Comparison of ENCODE assay signal across 14 cellular contexts in genomic region chr1:32647308-32648134, GRCh38. TPM values are rescaled to one million over a fixed set of nuclear protein-coding genes. Genes with fewer than 3 reads are reported as not detected.
A peak's percentile ranks its signal among the peaks of the same experiment; 100 is the strongest.
DNase-seq lines count a peak whose midpoint lies in the region; ATAC-seq and TF ChIP-seq lines count a peak whose summit lies in the region.
"Had no signal": no experiment of that assay in that cellular context is flagged by ENCODE, and none has a peak within 500 bp of the region (broad histone marks: within the 10 kb centered on the region; RNA-seq: fewer than 3 reads in every experiment).

No MANE protein-coding gene starts in this region.

- H3K27me3 Mint-ChIP-seq in T-cell = no peaks in the 10 kb centered on the region
- H3K27me3 Mint-ChIP-seq in endodermal cell (ENCODE audit: insufficient read depth) = no peaks in the 10 kb centered on the region
- H3K27me3 Mint-ChIP-seq in stimulated activated memory B cell treated with anti-CD40 and anti-IgM and Interleukin-4, amounts not matched to agents 10 μg/mL and 1 μg/mL and 100 μg/mL, for 72 hours = no peaks in the 10 kb centered on the region
- H3K27me3 Mint-ChIP-seq in progenitor cell of endocrine pancreas = no peaks in the 10 kb centered on the region

- H3K9ac ChIP-seq in endodermal cell (ENCODE audit: extremely low read depth, low read length, poor library complexity, severe bottlenecking) = no peak overlapping the region

- H3K36me3 Mint-ChIP-seq in T-cell (peaks cover 7% of the 10 kb centered on the region), endodermal cell (ENCODE audit: low read depth) (peaks cover 40% of the 10 kb centered on the region), progenitor cell of endocrine pancreas (ENCODE audit: insufficient read depth) (no peaks in the 10 kb centered on the region)
- H3K36me3 Mint-ChIP-seq in stimulated activated memory B cell treated with anti-CD40 and anti-IgM and Interleukin-4, amounts not matched to agents 10 μg/mL and 1 μg/mL and 100 μg/mL, for 72 hours = peaks cover 8% of the 10 kb centered on the region

- H3K27me3 ChIP-seq in endodermal cell (ENCODE audit: control insufficient read depth, insufficient read depth, low read length, poor library complexity, severe bottlenecking) = no peaks in the 10 kb centered on the region
- H3K27me3 ChIP-seq: breast epithelium, ovary had no signal

- TF ChIP-seq CTCF in endodermal cell (conservative IDR thresholded peaks at IDR 0.05) = no peak
- no peak for TF ChIP-seq CTCF in progenitor cell of endocrine pancreas (IDR thresholded peaks at IDR 0.05; ENCODE audit: unreplicated experiment)

- POLR2A ChIA-PET in T-cell (lab: Charles Lee) = interaction anchor here in 1 of 2 donors (0.5 kb wide), 1 partner anchor 334 kb away, joined by 3 read pairs; no protein-coding TSS in a partner anchor

- peaks cover 12% of the 10 kb centered on the region for H3K9me3 ChIP-seq in endodermal cell (ENCODE audit: control insufficient read depth, low read length)
- H3K9me3 ChIP-seq: breast epithelium, ovary had no signal

- H3K4me1 ChIP-seq in endodermal cell (ENCODE audit: control insufficient read depth, insufficient read depth, low read length) = peaks cover 4% of the 10 kb centered on the region

- H3K9me3 Mint-ChIP-seq in T-cell (no peaks in the 10 kb centered on the region), endodermal cell (peaks cover 10% of the 10 kb centered on the region), progenitor cell of endocrine pancreas (ENCODE audit: low read depth) (no peaks in the 10 kb centered on the region)
- no peaks in the 10 kb centered on the region for H3K9me3 Mint-ChIP-seq in stimulated activated memory B cell treated with anti-CD40 and anti-IgM and Interleukin-4, amounts not matched to agents 10 μg/mL and 1 μg/mL and 100 μg/mL, for 72 hours

- 98% methylated on average over 5 of the region's 6 CpGs; no CpG with 5 or more reads in 1 of the 2 experiments for WGBS in endodermal cell (ENCODE audit: insufficient coverage in 1 of 2, insufficient read length in 1 of 2), 2 experiments

- peaks cover 24 to 49% (median 41%) of the 10 kb centered on the region in 3 donors for H3K4me1 Mint-ChIP-seq in T-cell
- peaks cover 20% of the 10 kb centered on the region for H3K4me1 Mint-ChIP-seq in endodermal cell
- H3K4me1 Mint-ChIP-seq in stimulated activated memory B cell treated with anti-CD40 and anti-IgM and Interleukin-4, amounts not matched to agents 10 μg/mL and 1 μg/mL and 100 μg/mL, for 72 hours = peaks cover 31% of the 10 kb centered on the region
- H3K4me1 Mint-ChIP-seq in progenitor cell of endocrine pancreas (ENCODE audit: low read depth) = peaks cover 21% of the 10 kb centered on the region

- DNase-seq in stimulated activated CD4-positive, alpha-beta T cell treated with anti-CD3 and anti-CD28 coated beads, Interleukin-15, amount 100 ng/mL, for 24 hours = peak; percentile 53
- DNase-seq in stimulated activated CD4-positive, alpha-beta T cell treated with anti-CD3 and anti-CD28 coated beads, Interleukin-2, amount 100 ng/mL, for 48 hours = no peak
- DNase-seq in T-cell (no peak), endodermal cell (no peak), progenitor cell of endocrine pancreas (ENCODE audit: low spot score, unreplicated experiment) (no peak), NCI-H187 (lab: John Stamatoyannopoulos, UW) (no peak), MV-4-11 (lab: John Stamatoyannopoulos, UW) (no peak)
- DNase-seq: IMR-90, left ventricle myocardium superior, NCI-H2029, ovary had no signal

- peaks cover 30% of the 10 kb centered on the region for H3K36me3 ChIP-seq in endodermal cell (ENCODE audit: control insufficient read depth, insufficient read depth, low read length)
- H3K36me3 ChIP-seq: breast epithelium, ovary had no signal

- CTCF ChIA-PET in T-cell (lab: Charles Lee) = interaction anchor here in 1 of 2 donors (0.6 kb wide), 1 partner anchor 127 kb away, joined by 4 read pairs; no protein-coding TSS in a partner anchor

- H3K27ac Mint-ChIP-seq in T-cell = peak overlapping the region in 1 of 2 donors; percentile 21
- H3K27ac Mint-ChIP-seq in endodermal cell = no peak overlapping the region
- H3K27ac Mint-ChIP-seq in stimulated activated memory B cell treated with anti-CD40 and anti-IgM and Interleukin-4, amounts not matched to agents 10 μg/mL and 1 μg/mL and 100 μg/mL, for 72 hours = peak overlapping the region; percentile 97
- no peak overlapping the region for H3K27ac Mint-ChIP-seq in progenitor cell of endocrine pancreas

- no peak for ATAC-seq in T-cell (replicated peaks in 1 of 4)
- no peak for ATAC-seq in stimulated activated memory B cell treated with anti-CD40 and anti-IgM and Interleukin-4, amounts not matched to agents 10 μg/mL and 1 μg/mL and 100 μg/mL, for 72 hours
- ATAC-seq: left ventricle myocardium superior had no signal

- peak overlapping the region; percentile 72 for H3K4me3 ChIP-seq in endodermal cell (ENCODE audit: low read length)
- H3K4me3 ChIP-seq: breast epithelium, ovary had no signal

- peak overlapping the region; percentile 90 to 92 (median 91) for H3K4me3 Mint-ChIP-seq in T-cell
- H3K4me3 Mint-ChIP-seq in endodermal cell = peak overlapping the region; percentile 95
- H3K4me3 Mint-ChIP-seq in stimulated activated memory B cell treated with anti-CD40 and anti-IgM and Interleukin-4, amounts not matched to agents 10 μg/mL and 1 μg/mL and 100 μg/mL, for 72 hours = peak overlapping the region; percentile 55
- H3K4me3 Mint-ChIP-seq in progenitor cell of endocrine pancreas (ENCODE audit: low read depth) = no peak overlapping the region

- H3K27ac ChIP-seq in endodermal cell (ENCODE audit: low read depth, low read length) = no peak overlapping the region
- H3K27ac ChIP-seq: breast epithelium, epithelial cell of prostate, ovary had no signal

RNA-seq across cellular contexts. Expression of gene ZBTB8OS, which starts 2.8 kb away (rescaled TPM):
- total RNA-seq in T-cell (10 to 100 TPM; 34.6 to 53.3 (median 42.7) TPM), endodermal cell (10 to 100 TPM; 85.1 to 99.4 TPM), progenitor cell of endocrine pancreas (49.4 and 50.1 TPM in 2 replicates)
- polyA plus RNA-seq in endodermal cell (2013, experiment 1 of 2) = 47.4 TPM
- 49.6 TPM for polyA plus RNA-seq in endodermal cell (2013, experiment 2 of 2)

RNA-seq across cellular contexts. Expression of gene RBBP4, which starts 3.5 kb away (rescaled TPM):
- total RNA-seq in T-cell = 100 to 1,000 TPM; 150 to 162 (median 158) TPM
- total RNA-seq in endodermal cell = 100 to 1,000 TPM; 521 to 678 TPM
- 360 TPM for polyA plus RNA-seq in endodermal cell (2013, experiment 1 of 2)
- polyA plus RNA-seq in endodermal cell (2013, experiment 2 of 2) = 346 TPM
- total RNA-seq in progenitor cell of endocrine pancreas = 426 and 432 TPM in 2 replicates

RNA-seq across cellular contexts. Expression of gene SYNC, which starts 55.0 kb away (rescaled TPM):
- total RNA-seq in T-cell (under 1 TPM in 1 of 5 donors, not detected in 4; 0.07 TPM), endodermal cell (under 1 TPM in 1 of 2 donors, not detected in 1; 0.18 TPM), progenitor cell of endocrine pancreas (0.40 TPM in 1 of 2 replicates, not detected in the other)
- polyA plus RNA-seq in endodermal cell (2013, experiment 1 of 2) = 0.32 TPM
- polyA plus RNA-seq in endodermal cell (2013, experiment 2 of 2) = 0.37 TPM
